In genomic region chr5:52684056-52684455, GRCh38 we compare ENCODE assay signal across 23 cellular contexts.
"Had no signal": no experiment of that assay in that cellular context is flagged by ENCODE, and none has a peak within 500 bp of the region (broad histone marks: within the 10 kb centered on the region; RNA-seq: fewer than 3 reads in every experiment).

No MANE protein-coding gene starts in this region.

- DNase-seq: activated CD4-positive, alpha-beta T cell treated with anti-CD3 and anti-CD28 coated beads, Interleukin-2, amount 10 ng/mL, durations not matched to agents 7 days and 5 days; activated CD8-positive, alpha-beta T cell treated with anti-CD3 and anti-CD28 coated beads, Interleukin-2, amount 10 ng/mL, durations not matched to agents 7 days and 5 days; activated effector memory CD4-positive, alpha-beta T cell treated with Interleukin-2 at 50 U/mL for 16 hours; activated naive CD4-positive, alpha-beta T cell treated with anti-CD3 and anti-CD28 coated beads, Interleukin-2, amount 10 ng/mL, durations not matched to agents 7 days and 5 days; activated naive CD8-positive, alpha-beta T cell treated with anti-CD3 and anti-CD28 coated beads, Interleukin-2, amount 50 U/mL, for 24 hours; activated T-cell treated with anti-CD3 and anti-CD28 coated beads, Interleukin-2, amount 50 U/mL, for 48 hours; anterior cingulate cortex; cerebellar nuclear complex; dermis blood vessel endothelial cell; effector memory CD8-positive, alpha-beta T cell; foreskin keratinocyte; kidney; left ventricle myocardium inferior; mammary epithelial cell; nephron progenitor cell; nucleus accumbens; stimulated activated CD4-positive, alpha-beta T cell treated with anti-CD3 and anti-CD28 coated beads, Interleukin-2, amount 100 ng/mL, for 24 hours; stimulated activated naive CD4-positive, alpha-beta T cell treated with Interleukin-2 at 50 U/mL for 16 hours; substantia nigra; T-helper 1 cell; T-helper 9 cell; tibial artery had no signal

- H3K4me1 Mint-ChIP-seq: activated CD4-positive, alpha-beta T cell treated with anti-CD3 and anti-CD28 coated beads, Interleukin-2, amount 10 ng/mL, durations not matched to agents 7 days and 5 days; activated naive CD4-positive, alpha-beta T cell treated with anti-CD3 and anti-CD28 coated beads, Interleukin-2, amount 10 ng/mL, durations not matched to agents 7 days and 5 days; activated naive CD8-positive, alpha-beta T cell treated with anti-CD3 and anti-CD28 coated beads, Interleukin-2, amount 50 U/mL, for 24 hours; nephron progenitor cell had no signal

- H3K27ac Mint-ChIP-seq: activated CD4-positive, alpha-beta T cell treated with anti-CD3 and anti-CD28 coated beads, Interleukin-2, amount 10 ng/mL, durations not matched to agents 7 days and 5 days; activated CD8-positive, alpha-beta T cell treated with anti-CD3 and anti-CD28 coated beads, Interleukin-2, amount 10 ng/mL, durations not matched to agents 7 days and 5 days; activated naive CD4-positive, alpha-beta T cell treated with anti-CD3 and anti-CD28 coated beads, Interleukin-2, amount 10 ng/mL, durations not matched to agents 7 days and 5 days; activated naive CD8-positive, alpha-beta T cell treated with anti-CD3 and anti-CD28 coated beads, Interleukin-2, amount 50 U/mL, for 24 hours; effector memory CD8-positive, alpha-beta T cell; nephron progenitor cell had no signal

- H3K9me3 Mint-ChIP-seq: activated CD4-positive, alpha-beta T cell treated with anti-CD3 and anti-CD28 coated beads, Interleukin-2, amount 10 ng/mL, durations not matched to agents 7 days and 5 days; activated naive CD4-positive, alpha-beta T cell treated with anti-CD3 and anti-CD28 coated beads, Interleukin-2, amount 10 ng/mL, durations not matched to agents 7 days and 5 days; activated naive CD8-positive, alpha-beta T cell treated with anti-CD3 and anti-CD28 coated beads, Interleukin-2, amount 50 U/mL, for 24 hours; effector memory CD8-positive, alpha-beta T cell; nephron progenitor cell had no signal

- ATAC-seq: activated CD4-positive, CD25-positive, alpha-beta regulatory T cell treated with anti-CD3 and anti-CD28 coated beads, Interleukin-2, amount 50 U/mL, for 24 hours; activated CD8-positive, alpha-beta T cell treated with anti-CD3 and anti-CD28 coated beads, Interleukin-2, amount 10 ng/mL, durations not matched to agents 7 days and 5 days; activated naive CD8-positive, alpha-beta T cell treated with anti-CD3 and anti-CD28 coated beads, Interleukin-2, amount 50 U/mL, for 24 hours; effector memory CD8-positive, alpha-beta T cell; foreskin keratinocyte had no signal

- H3K36me3 Mint-ChIP-seq: activated naive CD4-positive, alpha-beta T cell treated with anti-CD3 and anti-CD28 coated beads, Interleukin-2, amount 10 ng/mL, durations not matched to agents 7 days and 5 days had no signal

- H3K27me3 Mint-ChIP-seq: activated naive CD8-positive, alpha-beta T cell treated with anti-CD3 and anti-CD28 coated beads, Interleukin-2, amount 50 U/mL, for 24 hours had no signal

- H3K4me3 Mint-ChIP-seq: activated CD4-positive, alpha-beta T cell treated with anti-CD3 and anti-CD28 coated beads, Interleukin-2, amount 10 ng/mL, durations not matched to agents 7 days and 5 days; activated CD8-positive, alpha-beta T cell treated with anti-CD3 and anti-CD28 coated beads, Interleukin-2, amount 10 ng/mL, durations not matched to agents 7 days and 5 days; activated naive CD4-positive, alpha-beta T cell treated with anti-CD3 and anti-CD28 coated beads, Interleukin-2, amount 10 ng/mL, durations not matched to agents 7 days and 5 days; activated naive CD8-positive, alpha-beta T cell treated with anti-CD3 and anti-CD28 coated beads, Interleukin-2, amount 50 U/mL, for 24 hours; effector memory CD8-positive, alpha-beta T cell; nephron progenitor cell had no signal
